8 cellular contexts compared by ENCODE assay signal in genomic region chrX:129737921-129738320, GRCh38. TPM values are rescaled to one million over a fixed set of nuclear protein-coding genes. Genes with fewer than 3 reads are reported as not detected.
DNase-seq lines count a peak whose midpoint lies in the region; ATAC-seq, FAIRE-seq and TF ChIP-seq lines count a peak whose summit lies in the region.

No MANE protein-coding gene starts in this region.

- H3K27me3 ChIP-seq in HAP-1 (ENCODE audit: low read depth) = 0 out of 2 replicates have a peak, but pooled peaks cover 2% of the 10 kb centered on the region

- intact Hi-C loops in sciatic nerve (cut with DNase I) = loop anchor here (10.0 kb wide), 1 partner anchor 133 kb away; no protein-coding TSS in a partner anchor

- no peak for TF ChIP-seq CTCF in fibroblast of mammary gland (conservative IDR thresholded peaks at IDR 0.05; ENCODE audit: control insufficient read depth, insufficient read depth, low read depth, low read length)

- H3K4me1 ChIP-seq in HAP-1 = no peaks in the 10 kb centered on the region

- FAIRE-seq in GM18507 (lab: Jason Lieb, UNC) = peak; percentile 71

- H3K36me3 ChIP-seq in HAP-1 (replicated peaks) = no peaks in the 10 kb centered on the region

- no peaks in the 10 kb centered on the region for H3K9me3 ChIP-seq in HAP-1

- ATAC-seq in sciatic nerve = peak; percentile 69

- no peak overlapping the region for H3K4me3 ChIP-seq in fibroblast of mammary gland (ENCODE audit: control insufficient read depth, low read depth, low read length)
- no peak overlapping the region for H3K4me3 ChIP-seq in HAP-1

- in situ Hi-C loops in HAP-1 (cut with MboI; ENCODE audit: low sequenced_read_pairs) = no loop called here

- DNase-seq in GM18507 (ENCODE audit: extremely low spot score, insufficient read length, low read depth) (no peak), NCI-H226 (peak; percentile 10), fibroblast of mammary gland (ENCODE audit: low read depth) (peak; percentile 80), sciatic nerve (ENCODE audit: low spot score) (no peak), HAP-1 (ENCODE audit: low spot score in 2 of 2) (no peak), RPMI8226 (no peak), NCI-H2029 treated with DMSO at 0.1 percent for 48 hours (lab: John Stamatoyannopoulos, UW) (no peak), COLO668 (lab: John Stamatoyannopoulos, UW; ENCODE audit: unreplicated experiment) (no peak)

RNA-seq across cellular contexts. Expression of gene XPNPEP2, which starts 0.9 kb away (rescaled TPM):
- 6.6 TPM for total RNA-seq in sciatic nerve

RNA-seq across cellular contexts. Expression of gene SASH3, which starts 41.8 kb away (rescaled TPM):
- total RNA-seq in sciatic nerve = 8.6 TPM

Comparison
In these comparisons a context has a peak if more than half of its experiments do, and no peak if none do; other contexts are left out.
1. DNase-seq: peak in NCI-H226 (single experiment) and fibroblast of mammary gland (single experiment); none in GM18507 (single experiment), sciatic nerve (single experiment), HAP-1 (0 of 2), RPMI8226 (single experiment), NCI-H2029 treated with DMSO at 0.1 percent for 48 hours (single experiment) and COLO668 (single experiment).